Comparison of ENCODE assay signal across 23 cellular contexts in the genomic region with DNA sequence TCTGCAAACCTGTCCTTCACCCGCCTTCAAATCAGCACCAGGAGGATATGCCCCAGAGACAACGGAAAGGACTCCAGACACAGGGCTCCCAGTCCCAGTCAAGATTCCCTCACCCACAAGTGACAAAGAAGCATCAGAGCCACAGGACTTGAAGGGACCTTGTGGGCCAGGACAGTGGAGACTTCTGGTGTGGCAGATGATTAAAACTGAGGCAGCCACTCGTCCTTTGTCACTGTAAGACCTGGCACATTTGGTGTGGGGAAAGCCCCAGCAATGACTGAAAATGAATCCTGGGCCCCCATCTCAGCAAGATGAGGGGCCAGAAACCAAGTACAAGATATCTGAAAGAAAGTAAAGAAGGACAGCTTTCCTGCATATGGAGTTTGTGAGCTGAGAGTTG.
"Had no signal": no experiment of that assay in that cellular context is flagged by ENCODE, and none has a peak within 500 bp of the region (broad histone marks: within the 10 kb centered on the region; RNA-seq: fewer than 3 reads in every experiment).

No MANE protein-coding gene starts in this region.

- H3K36me3 Mint-ChIP-seq: activated CD4-positive, alpha-beta memory T cell treated with anti-CD3 and anti-CD28 coated beads for 36 hours; activated naive CD8-positive, alpha-beta T cell had no signal

- ATAC-seq: gastroesophageal sphincter, heart left ventricle, left cardiac atrium, pancreas, right cardiac atrium, T-helper 17 cell had no signal

- H3K27ac ChIP-seq: esophagus squamous epithelium, gastroesophageal sphincter, heart left ventricle, pancreas, upper lobe of left lung had no signal

- H3K27ac Mint-ChIP-seq: activated CD4-positive, alpha-beta memory T cell treated with anti-CD3 and anti-CD28 coated beads for 36 hours; activated naive CD8-positive, alpha-beta T cell; endodermal cell; nephron; T-helper 17 cell had no signal

- H3K4me3 Mint-ChIP-seq: activated CD4-positive, alpha-beta memory T cell treated with anti-CD3 and anti-CD28 coated beads for 36 hours; activated naive CD8-positive, alpha-beta T cell; endodermal cell; nephron; T-helper 17 cell had no signal

- FAIRE-seq: bronchial epithelial cell, pancreas had no signal

- H3K27me3 ChIP-seq: gastroesophageal sphincter, pancreas, upper lobe of left lung had no signal

- H3K36me3 ChIP-seq: esophagus squamous epithelium, gastroesophageal sphincter, heart left ventricle, pancreas, thoracic aorta, upper lobe of left lung had no signal

- H3K9me3 Mint-ChIP-seq: nephron had no signal

- DNase-seq: activated CD4-positive, alpha-beta memory T cell treated with anti-CD3 and anti-CD28 coated beads for 36 hours; activated CD4-positive, alpha-beta T cell treated with anti-CD3 and anti-CD28 coated beads for 4 hours; activated CD4-positive, CD25-positive, alpha-beta regulatory T cell; activated naive CD4-positive, alpha-beta T cell; amygdala; cortex of kidney; esophagus squamous epithelium; heart left ventricle; islet precursor cell; left cardiac atrium; midbrain; pancreas; right cardiac atrium; stimulated activated CD4-positive, alpha-beta T cell treated with anti-CD3 and anti-CD28 coated beads, Interleukin-4, amount 100 ng/mL, for 4 hours; SW 1271; T-helper 17 cell; upper lobe of left lung had no signal

- H3K4me1 Mint-ChIP-seq: T-helper 17 cell had no signal

- H3K4me1 ChIP-seq: esophagus squamous epithelium, gastroesophageal sphincter, upper lobe of left lung had no signal

- H3K4me3 ChIP-seq: esophagus squamous epithelium, gastroesophageal sphincter, heart left ventricle, pancreas, thoracic aorta, upper lobe of left lung had no signal

- H3K9me3 ChIP-seq: esophagus squamous epithelium, gastroesophageal sphincter, heart left ventricle, pancreas, thoracic aorta, upper lobe of left lung had no signal
